In genomic region chr3:107654218-107654617, GRCh38 we compare ENCODE assay signal across 22 cellular contexts.
DNase-seq lines count a peak whose midpoint lies in the region; ATAC-seq, FAIRE-seq and TF ChIP-seq lines count a peak whose summit lies in the region.
"Had no signal": no experiment of that assay in that cellular context is flagged by ENCODE, and none has a peak within 500 bp of the region (broad histone marks: within the 10 kb centered on the region; RNA-seq: fewer than 3 reads in every experiment).

No MANE protein-coding gene starts in this region.

- no peak for TF ChIP-seq POLR2A in IMR-90 (IDR thresholded peaks at IDR 0.05; ENCODE audit: low read depth, low read length)

- H3K4me1 ChIP-seq in IMR-90 (ENCODE audit: control insufficient read depth, insufficient read depth, low read length), result no peaks in the 10 kb centered on the region
- no peaks in the 10 kb centered on the region for H3K4me1 ChIP-seq in kidney (ENCODE audit: control insufficient read depth in 1 of 2, insufficient read depth in 1 of 2, low read depth in 1 of 2, low read length in 2 of 2)
- H3K4me1 ChIP-seq: BE2C, Caco-2 had no signal

- no peak for DNase-seq in activated naive CD4-positive, alpha-beta T cell treated with anti-CD3 and anti-CD28 coated beads, Interleukin-2, amount 50 U/mL, for 16 hours
- DNase-seq in IMR-90, result no peak
- no peak for DNase-seq in kidney
- no peak for DNase-seq in activated naive CD8-positive, alpha-beta T cell treated with anti-CD3 and anti-CD28 coated beads, Interleukin-2, amount 50 U/mL, for 24 hours
- DNase-seq: ACHN; AML-193; BE2C; Caco-2; CD4-positive, alpha-beta memory T cell; DMS153; DND-41; H9 had no signal

- no peak for ATAC-seq in IMR-90 (ENCODE audit: low read depth)
- ATAC-seq in activated naive CD8-positive, alpha-beta T cell treated with anti-CD3 and anti-CD28 coated beads, Interleukin-2, amount 50 U/mL, for 24 hours, result no peak
- ATAC-seq in GM19467 (IDR thresholded peaks at IDR 0.05; ENCODE audit: unreplicated experiment), result no peak
- ATAC-seq: GM23338, HCT116 had no signal

- H3K36me3 ChIP-seq in IMR-90 (ENCODE audit: control insufficient read depth, insufficient read depth, low read length), result no peaks in the 10 kb centered on the region
- no peaks in the 10 kb centered on the region for H3K36me3 ChIP-seq in kidney (ENCODE audit: control insufficient read depth in 1 of 2, insufficient read depth in 2 of 2, low read length in 2 of 2)
- H3K36me3 ChIP-seq: BE2C had no signal

- WGBS in IMR-90 (ENCODE audit: extremely low coverage in 2 of 2, insufficient read length in 1 of 2), 2 experiments, result no CpG with 5 or more reads among the region's 1 CpG

- no peak overlapping the region for H3K14ac ChIP-seq in IMR-90 (replicated peaks; ENCODE audit: low read depth, low read length)

- H3K9me3 ChIP-seq in IMR-90 (ENCODE audit: control insufficient read depth, insufficient read depth, low read length), result no peaks in the 10 kb centered on the region
- no peaks in the 10 kb centered on the region for H3K9me3 ChIP-seq in kidney (ENCODE audit: control insufficient read depth in 1 of 2, low read length in 2 of 2)
- H3K9me3 ChIP-seq: BE2C, Caco-2 had no signal

- no peaks in the 10 kb centered on the region for H3K27me3 Mint-ChIP-seq in activated naive CD4-positive, alpha-beta T cell treated with anti-CD3 and anti-CD28 coated beads, Interleukin-2, amount 50 U/mL, for 24 hours
- H3K27me3 Mint-ChIP-seq in activated naive CD8-positive, alpha-beta T cell treated with anti-CD3 and anti-CD28 coated beads, Interleukin-2, amount 50 U/mL, for 24 hours, result no peaks in the 10 kb centered on the region
- H3K27me3 Mint-ChIP-seq: CD4-positive, alpha-beta memory T cell had no signal

- no peak for TF ChIP-seq RAD21 in IMR-90 (IDR thresholded peaks at IDR 0.05; ENCODE audit: low read length)

- no peaks in the 10 kb centered on the region for H3K9me3 Mint-ChIP-seq in activated naive CD4-positive, alpha-beta T cell treated with anti-CD3 and anti-CD28 coated beads, Interleukin-2, amount 50 U/mL, for 24 hours
- no peaks in the 10 kb centered on the region for H3K9me3 Mint-ChIP-seq in activated naive CD8-positive, alpha-beta T cell treated with anti-CD3 and anti-CD28 coated beads, Interleukin-2, amount 50 U/mL, for 24 hours
- H3K9me3 Mint-ChIP-seq: CD14-positive monocyte; CD4-positive, alpha-beta memory T cell had no signal

- no peak overlapping the region for H2BK120ac ChIP-seq in IMR-90 (ENCODE audit: low read depth, low read length)

- H3K4ac ChIP-seq in IMR-90 (ENCODE audit: low read depth, low read length), result no peak overlapping the region

- H3K79me1 ChIP-seq in IMR-90 (ENCODE audit: low read depth in 1 of 2, low read length in 2 of 2), result peaks cover 2 to 4% of the 10 kb centered on the region in 2 experiments; a peak in 2 of 4 replicates

- H3K4me3 ChIP-seq in IMR-90 (ENCODE audit: insufficient read depth, low read depth, low read length), result no peak overlapping the region
- no peak overlapping the region for H3K4me3 ChIP-seq in kidney (ENCODE audit: low read length in 2 of 2)
- H3K4me3 ChIP-seq: BLaER1 treated with 17β-estradiol and CSF1 and Interleukin-3, amounts not matched to agents 10 nM and 100 nM; GM23338 had no signal

- CTCF ChIA-PET in IMR-90 (lab: Yijun Ruan, JAX), result no interaction called here

- no peak overlapping the region for H3K23ac ChIP-seq in IMR-90 (ENCODE audit: low read depth, low read length)

- no peak overlapping the region for H2AK9ac ChIP-seq in IMR-90 (replicated peaks; ENCODE audit: low read depth, low read length, poor library complexity)

- peaks cover 5% of the 10 kb centered on the region for H3K36me3 Mint-ChIP-seq in activated naive CD4-positive, alpha-beta T cell treated with anti-CD3 and anti-CD28 coated beads, Interleukin-2, amount 50 U/mL, for 24 hours
- H3K36me3 Mint-ChIP-seq in activated naive CD8-positive, alpha-beta T cell treated with anti-CD3 and anti-CD28 coated beads, Interleukin-2, amount 50 U/mL, for 24 hours (ENCODE audit: low read depth), result peaks cover 10% of the 10 kb centered on the region

- H3K27me3 ChIP-seq in IMR-90 (ENCODE audit: control insufficient read depth, insufficient read depth, low read length), result no peaks in the 10 kb centered on the region
- H3K27me3 ChIP-seq: BE2C; BLaER1 treated with 17β-estradiol and CSF1 and Interleukin-3, amounts not matched to agents 10 nM and 100 nM had no signal

- no peak overlapping the region for H3K4me3 Mint-ChIP-seq in activated naive CD4-positive, alpha-beta T cell treated with anti-CD3 and anti-CD28 coated beads, Interleukin-2, amount 50 U/mL, for 24 hours
- H3K4me3 Mint-ChIP-seq in activated naive CD8-positive, alpha-beta T cell treated with anti-CD3 and anti-CD28 coated beads, Interleukin-2, amount 50 U/mL, for 24 hours, result no peak overlapping the region
- H3K4me3 Mint-ChIP-seq: CD14-positive monocyte; CD4-positive, alpha-beta memory T cell; GM23338; H9 had no signal

- no peak overlapping the region for H3K18ac ChIP-seq in IMR-90 (ENCODE audit: low read depth, low read length)

- H2BK15ac ChIP-seq in IMR-90 (ENCODE audit: low read depth, low read length), result no peak overlapping the region

- intact Hi-C loops in IMR-90 (cut with micrococcal nuclease) (no loop called here), kidney (cut with DNase I) (no loop called here)

- no peak overlapping the region for H2AFZ ChIP-seq in IMR-90 (replicated peaks; ENCODE audit: low read length, poor library complexity)
- H2AFZ ChIP-seq: GM23338 had no signal

- POLR2A ChIA-PET in IMR-90 (lab: Charles Lee; ENCODE audit: unreplicated experiment), result no interaction called here

- no peak overlapping the region for H2AK5ac ChIP-seq in IMR-90 (ENCODE audit: low read depth, low read length)

- H2BK20ac ChIP-seq in IMR-90 (ENCODE audit: low read depth, low read length), result no peak overlapping the region

- H3K9ac ChIP-seq in IMR-90 (ENCODE audit: low read depth, low read length) (no peak overlapping the region), kidney (ENCODE audit: low read length in 2 of 2) (no peak overlapping the region)
- H3K9ac ChIP-seq: BLaER1 treated with 17β-estradiol and CSF1 and Interleukin-3, amounts not matched to agents 10 nM and 100 nM had no signal

- no peaks in the 10 kb centered on the region for H3K9me1 ChIP-seq in IMR-90 (ENCODE audit: insufficient read depth, low read length)

- peak; percentile 52 for FAIRE-seq in kidney (lab: Jason Lieb, UNC)
- FAIRE-seq: A204.1, G401.6, GM19239 had no signal

- no peak overlapping the region for H2BK5ac ChIP-seq in IMR-90 (ENCODE audit: low read depth, low read length, poor library complexity, severe bottlenecking)

- no peak overlapping the region for H4K5ac ChIP-seq in IMR-90 (ENCODE audit: low read depth, low read length)

- in situ Hi-C loops in IMR-90 (cut with MboI; ENCODE audit: low sequenced_read_pairs), result no loop called here

- peaks cover 35% of the 10 kb centered on the region for H3K4me1 Mint-ChIP-seq in activated naive CD4-positive, alpha-beta T cell treated with anti-CD3 and anti-CD28 coated beads, Interleukin-2, amount 50 U/mL, for 24 hours
- peaks cover 14% of the 10 kb centered on the region for H3K4me1 Mint-ChIP-seq in activated naive CD8-positive, alpha-beta T cell treated with anti-CD3 and anti-CD28 coated beads, Interleukin-2, amount 50 U/mL, for 24 hours
- H3K4me1 Mint-ChIP-seq: GM23338, H9 had no signal

- H3K56ac ChIP-seq in IMR-90 (ENCODE audit: extremely low read depth, insufficient read depth, low read length), result no peak overlapping the region

- H3K4me2 ChIP-seq in IMR-90 (ENCODE audit: low read depth, low read length), result no peak overlapping the region
- H3K4me2 ChIP-seq: BLaER1 treated with 17β-estradiol and CSF1 and Interleukin-3, amounts not matched to agents 10 nM and 100 nM; GM23338 had no signal

- TF ChIP-seq CTCF in IMR-90 (conservative IDR thresholded peaks at IDR 0.05; ENCODE audit: low read depth, low read length), result no peak
- no peak for TF ChIP-seq CTCF in kidney (IDR thresholded peaks at IDR 0.05; ENCODE audit: borderline replicate concordance, extremely low read depth, insufficient read depth)

- H4K91ac ChIP-seq in IMR-90 (ENCODE audit: insufficient read depth, low read depth, low read length), result no peak overlapping the region

- no TSS peak for BruUV-seq in IMR-90 (replicated peaks; lab: Mats Ljungman, UMichigan)

- dilution Hi-C loops in IMR-90 (cut with HindIII; ENCODE audit: low sequenced_read_pairs, unreplicated experiment), result no loop called here

- H4K8ac ChIP-seq in IMR-90 (ENCODE audit: low read depth in 2 of 2, low read length in 2 of 2), result no peak overlapping the region

- H3K27ac ChIP-seq in IMR-90 (ENCODE audit: insufficient read depth, low read length), result no peak overlapping the region
- no peak overlapping the region for H3K27ac ChIP-seq in kidney (ENCODE audit: low read depth in 2 of 2, low read length in 2 of 2)
- H3K27ac ChIP-seq: 22Rv1; BLaER1 treated with 17β-estradiol and CSF1 and Interleukin-3, amounts not matched to agents 10 nM and 100 nM had no signal

- peak overlapping the region; percentile 26 for H3K27ac Mint-ChIP-seq in activated naive CD4-positive, alpha-beta T cell treated with anti-CD3 and anti-CD28 coated beads, Interleukin-2, amount 50 U/mL, for 24 hours
- H3K27ac Mint-ChIP-seq in activated naive CD8-positive, alpha-beta T cell treated with anti-CD3 and anti-CD28 coated beads, Interleukin-2, amount 50 U/mL, for 24 hours, result no peak overlapping the region
- H3K27ac Mint-ChIP-seq: CD14-positive monocyte, GM23338, H9 had no signal

- no peaks in the 10 kb centered on the region for H4K20me1 ChIP-seq in IMR-90 (ENCODE audit: insufficient read depth, low read length)
- H4K20me1 ChIP-seq: BLaER1 treated with 17β-estradiol and CSF1 and Interleukin-3, amounts not matched to agents 10 nM and 100 nM had no signal

TF ChIP-seq in IMR-90, 13 proteins besides CTCF, POLR2A, EP300 and RAD21:
- no peak for TF ChIP-seq ELK1 (IDR thresholded peaks at IDR 0.05; ENCODE audit: borderline replicate concordance, low read depth, low read length)
- TF ChIP-seq MAZ (IDR thresholded peaks at IDR 0.05; ENCODE audit: borderline replicate concordance, low read depth, low read length), result no peak
- TF ChIP-seq CEBPB (IDR thresholded peaks at IDR 0.05; ENCODE audit: low read depth, low read length), result no peak
- TF ChIP-seq FOS (IDR thresholded peaks at IDR 0.05; ENCODE audit: low read depth, low read length), result no peak
- peak; percentile 59 for TF ChIP-seq MAFK (IDR thresholded peaks at IDR 0.05; ENCODE audit: low read depth, low read length)
